In genomic region chr1:177068011-177068410, GRCh38 we compare ENCODE assay signal across 31 cellular contexts.
"Had no signal": no experiment of that assay in that cellular context is flagged by ENCODE, and none has a peak within 500 bp of the region (broad histone marks: within the 10 kb centered on the region; RNA-seq: fewer than 3 reads in every experiment).

No MANE protein-coding gene starts in this region.

- H3K4me3 Mint-ChIP-seq: activated CD4-positive, alpha-beta memory T cell treated with anti-CD3 and anti-CD28 coated beads, Interleukin-2, amount 10 ng/mL, durations not matched to agents 7 days and 5 days; activated CD4-positive, alpha-beta T cell treated with anti-CD3 and anti-CD28 coated beads, Interleukin-2, amount 10 ng/mL, durations not matched to agents 7 days and 5 days; activated naive CD4-positive, alpha-beta T cell treated with anti-CD3 and anti-CD28 coated beads, Interleukin-2, amount 10 ng/mL, durations not matched to agents 7 days and 5 days; activated naive CD8-positive, alpha-beta T cell treated with anti-CD3 and anti-CD28 coated beads, Interleukin-2, amount 10 ng/mL, durations not matched to agents 7 days and 5 days; activated T-cell treated with anti-CD3 and anti-CD28 coated beads, Interleukin-2, amount 50 U/mL, for 24 hours; activated T-cell treated with anti-CD3 and anti-CD28 coated beads, Interleukin-2, amount 50 U/mL, for 72 hours; brain; effector memory CD8-positive, alpha-beta T cell; T-cell; T-helper 1 cell treated with Interleukin-12 subunit alpha and Interleukin-12 subunit beta and Interleukin-4 antibody, amounts not matched to agents 30 μg/mL and 1 μg/mL, for 36 hours; T-helper 2 cell treated with Interferon-gamma antibody and Interleukin-4, amounts not matched to agents 5 μg/mL and 100 μg/mL, for 36 hours had no signal

- H3K9me3 Mint-ChIP-seq: activated naive CD8-positive, alpha-beta T cell treated with anti-CD3 and anti-CD28 coated beads, Interleukin-2, amount 10 ng/mL, durations not matched to agents 7 days and 5 days; activated T-cell treated with anti-CD3 and anti-CD28 coated beads, Interleukin-2, amount 50 U/mL, for 24 hours; brain; T-cell; T-helper 1 cell treated with Interleukin-12 subunit alpha and Interleukin-12 subunit beta and Interleukin-4 antibody, amounts not matched to agents 30 μg/mL and 1 μg/mL, for 36 hours; T-helper 2 cell treated with Interferon-gamma antibody and Interleukin-4, amounts not matched to agents 5 μg/mL and 100 μg/mL, for 36 hours had no signal

- H3K36me3 ChIP-seq: ascending aorta, breast epithelium, cardiac muscle cell, esophagus squamous epithelium, gastroesophageal sphincter, heart right ventricle had no signal

- H3K27ac Mint-ChIP-seq: activated CD4-positive, alpha-beta memory T cell treated with anti-CD3 and anti-CD28 coated beads, Interleukin-2, amount 10 ng/mL, durations not matched to agents 7 days and 5 days; activated CD4-positive, alpha-beta T cell treated with anti-CD3 and anti-CD28 coated beads, Interleukin-2, amount 10 ng/mL, durations not matched to agents 7 days and 5 days; activated naive CD4-positive, alpha-beta T cell treated with anti-CD3 and anti-CD28 coated beads, Interleukin-2, amount 10 ng/mL, durations not matched to agents 7 days and 5 days; activated naive CD4-positive, alpha-beta T cell treated with anti-CD3 and anti-CD28 coated beads, Interleukin-2, amount 50 U/mL, for 72 hours; activated naive CD8-positive, alpha-beta T cell treated with anti-CD3 and anti-CD28 coated beads, Interleukin-2, amount 10 ng/mL, durations not matched to agents 7 days and 5 days; activated T-cell treated with anti-CD3 and anti-CD28 coated beads, Interleukin-2, amount 50 U/mL, for 24 hours; activated T-cell treated with anti-CD3 and anti-CD28 coated beads, Interleukin-2, amount 50 U/mL, for 72 hours; brain; effector memory CD8-positive, alpha-beta T cell; T-cell; T-helper 1 cell treated with Interleukin-12 subunit alpha and Interleukin-12 subunit beta and Interleukin-4 antibody, amounts not matched to agents 30 μg/mL and 1 μg/mL, for 36 hours; T-helper 2 cell treated with Interferon-gamma antibody and Interleukin-4, amounts not matched to agents 5 μg/mL and 100 μg/mL, for 36 hours had no signal

- H3K9me3 ChIP-seq: ascending aorta, breast epithelium, esophagus squamous epithelium, gastroesophageal sphincter, heart right ventricle had no signal

- H3K4me1 Mint-ChIP-seq: activated CD4-positive, alpha-beta memory T cell treated with anti-CD3 and anti-CD28 coated beads, Interleukin-2, amount 10 ng/mL, durations not matched to agents 7 days and 5 days; activated CD4-positive, alpha-beta T cell treated with anti-CD3 and anti-CD28 coated beads, Interleukin-2, amount 10 ng/mL, durations not matched to agents 7 days and 5 days; activated naive CD4-positive, alpha-beta T cell treated with anti-CD3 and anti-CD28 coated beads, Interleukin-2, amount 10 ng/mL, durations not matched to agents 7 days and 5 days; activated naive CD8-positive, alpha-beta T cell treated with anti-CD3 and anti-CD28 coated beads, Interleukin-2, amount 10 ng/mL, durations not matched to agents 7 days and 5 days; T-cell had no signal

- H3K4me1 ChIP-seq: ascending aorta, breast epithelium, esophagus squamous epithelium had no signal

- H3K36me3 Mint-ChIP-seq: activated naive CD4-positive, alpha-beta T cell treated with anti-CD3 and anti-CD28 coated beads, Interleukin-2, amount 10 ng/mL, durations not matched to agents 7 days and 5 days; activated naive CD4-positive, alpha-beta T cell treated with anti-CD3 and anti-CD28 coated beads, Interleukin-2, amount 50 U/mL, for 72 hours; activated naive CD8-positive, alpha-beta T cell treated with anti-CD3 and anti-CD28 coated beads, Interleukin-2, amount 10 ng/mL, durations not matched to agents 7 days and 5 days; T-cell had no signal

- ATAC-seq: activated naive CD4-positive, alpha-beta T cell treated with anti-CD3 and anti-CD28 coated beads, Interleukin-2, amount 50 U/mL, for 72 hours; activated T-cell treated with anti-CD3 and anti-CD28 coated beads, Interleukin-2, amount 50 U/mL, for 72 hours; effector memory CD8-positive, alpha-beta T cell; gastroesophageal sphincter; heart right ventricle; T-cell had no signal

- H3K27me3 ChIP-seq: ascending aorta, breast epithelium, cardiac muscle cell, esophagus squamous epithelium, gastroesophageal sphincter, heart right ventricle had no signal

- H3K27me3 Mint-ChIP-seq: activated CD4-positive, alpha-beta memory T cell treated with anti-CD3 and anti-CD28 coated beads, Interleukin-2, amount 10 ng/mL, durations not matched to agents 7 days and 5 days; activated CD4-positive, alpha-beta T cell treated with anti-CD3 and anti-CD28 coated beads, Interleukin-2, amount 10 ng/mL, durations not matched to agents 7 days and 5 days; activated naive CD4-positive, alpha-beta T cell treated with anti-CD3 and anti-CD28 coated beads, Interleukin-2, amount 10 ng/mL, durations not matched to agents 7 days and 5 days; activated naive CD8-positive, alpha-beta T cell treated with anti-CD3 and anti-CD28 coated beads, Interleukin-2, amount 10 ng/mL, durations not matched to agents 7 days and 5 days; activated T-cell treated with anti-CD3 and anti-CD28 coated beads, Interleukin-2, amount 50 U/mL, for 24 hours; brain; effector memory CD8-positive, alpha-beta T cell; T-cell had no signal

- DNase-seq: activated CD4-positive, alpha-beta memory T cell treated with anti-CD3 and anti-CD28 coated beads, Interleukin-2, amount 10 ng/mL, durations not matched to agents 7 days and 5 days; activated CD4-positive, alpha-beta T cell treated with anti-CD3 and anti-CD28 coated beads for 1 hour; activated CD4-positive, alpha-beta T cell treated with anti-CD3 and anti-CD28 coated beads for 4 hours; activated CD4-positive, alpha-beta T cell treated with anti-CD3 and anti-CD28 coated beads, Interleukin-2, amount 10 ng/mL, durations not matched to agents 7 days and 5 days; activated CD4-positive, alpha-beta T cell treated with anti-CD3 and anti-CD28 coated beads, Interleukin-2, amount 50 U/mL, for 4 hours; activated CD8-positive, alpha-beta memory T cell treated with anti-CD3 and anti-CD28 coated beads, Interleukin-2, amount 50 U/mL, for 48 hours; activated gamma-delta T cell; activated naive CD4-positive, alpha-beta T cell; activated naive CD4-positive, alpha-beta T cell treated with anti-CD3 and anti-CD28 coated beads, Interleukin-2, amount 10 ng/mL, durations not matched to agents 7 days and 5 days; activated naive CD8-positive, alpha-beta T cell treated with anti-CD3 and anti-CD28 coated beads, Interleukin-2, amount 10 ng/mL, durations not matched to agents 7 days and 5 days; activated T-cell treated with anti-CD3 and anti-CD28 coated beads for 4 hours; activated T-cell treated with anti-CD3 and anti-CD28 coated beads, Interleukin-2, amount 50 U/mL, for 24 hours; activated T-cell treated with anti-CD3 and anti-CD28 coated beads, Interleukin-2, amount 50 U/mL, for 72 hours; cortex of kidney; dermis blood vessel endothelial cell; effector CD4-positive, alpha-beta T cell; effector memory CD8-positive, alpha-beta T cell; esophagus squamous epithelium; foreskin melanocyte; heart right ventricle; T-cell; T1000 had no signal

- H3K4me3 ChIP-seq: ascending aorta, breast epithelium, cardiac muscle cell, esophagus squamous epithelium, gastroesophageal sphincter, heart right ventricle had no signal

- H3K27ac ChIP-seq: ascending aorta, breast epithelium, cardiac muscle cell, epithelial cell of prostate, esophagus squamous epithelium, gastroesophageal sphincter, heart right ventricle had no signal
